In genomic region chr12:121165316-121165715, GRCh38 we compare ENCODE assay signal across 26 cellular contexts. TPM values are rescaled to one million over a fixed set of nuclear protein-coding genes. Genes with fewer than 3 reads are reported as not detected.
DNase-seq lines count a peak whose midpoint lies in the region; TF ChIP-seq lines count a peak whose summit lies in the region.
"Had no signal": no experiment of that assay in that cellular context is flagged by ENCODE, and none has a peak within 500 bp of the region (broad histone marks: within the 10 kb centered on the region; RNA-seq: fewer than 3 reads in every experiment).

No MANE protein-coding gene starts in this region.

- no peak for TF ChIP-seq POLR2A in thyroid gland (IDR thresholded peaks at IDR 0.05)

- no peak overlapping the region for H3K4me3 Mint-ChIP-seq in activated CD4-positive, alpha-beta T cell treated with anti-CD3 and anti-CD28 coated beads, Interleukin-2, amount 10 ng/mL, durations not matched to agents 7 days and 5 days
- H3K4me3 Mint-ChIP-seq: activated T-cell treated with anti-CD3 and anti-CD28 coated beads, Interleukin-2, amount 50 U/mL, for 4 hours; CD4-positive, CD25-positive, alpha-beta regulatory T cell; mesothelial cell of epicardium; natural killer cell; stimulated activated naive B cell treated with anti-CD40 and anti-IgM and Interleukin-4, amounts not matched to agents 10 μg/mL and 1 μg/mL and 100 μg/mL, for 72 hours had no signal

- no peak overlapping the region for H3K27ac ChIP-seq in thyroid gland
- H3K27ac ChIP-seq: 22Rv1, left lung, thoracic aorta had no signal

- H3K27me3 ChIP-seq in kidney epithelial cell (ENCODE audit: control insufficient read depth, insufficient read depth, low read length) (no peaks in the 10 kb centered on the region), thyroid gland (no peaks in the 10 kb centered on the region)
- H3K27me3 ChIP-seq: left lung had no signal

- H3K36me3 ChIP-seq in kidney epithelial cell (ENCODE audit: control insufficient read depth, insufficient read depth, low read length) = no peaks in the 10 kb centered on the region
- no peaks in the 10 kb centered on the region for H3K36me3 ChIP-seq in thyroid gland
- H3K36me3 ChIP-seq: thoracic aorta had no signal

- no peaks in the 10 kb centered on the region for H3K9me3 ChIP-seq in thyroid gland
- H3K9me3 ChIP-seq: left lung, thoracic aorta had no signal

- H3K9me3 Mint-ChIP-seq in activated CD4-positive, alpha-beta T cell treated with anti-CD3 and anti-CD28 coated beads, Interleukin-2, amount 10 ng/mL, durations not matched to agents 7 days and 5 days = no peaks in the 10 kb centered on the region
- H3K9me3 Mint-ChIP-seq: activated T-cell treated with anti-CD3 and anti-CD28 coated beads, Interleukin-2, amount 50 U/mL, for 4 hours; mesothelial cell of epicardium; natural killer cell; stimulated activated naive B cell treated with anti-CD40 and anti-IgM and Interleukin-4, amounts not matched to agents 10 μg/mL and 1 μg/mL and 100 μg/mL, for 72 hours had no signal

- WGBS in thyroid gland, 2 donors = 84 to 85% methylated on average over 9 of the region's 9 CpGs

- H3K27me3 Mint-ChIP-seq in activated CD4-positive, alpha-beta T cell treated with anti-CD3 and anti-CD28 coated beads, Interleukin-2, amount 10 ng/mL, durations not matched to agents 7 days and 5 days = no peaks in the 10 kb centered on the region
- H3K27me3 Mint-ChIP-seq: CD4-positive, CD25-positive, alpha-beta regulatory T cell; stimulated activated naive B cell treated with anti-CD40 and anti-IgM and Interleukin-4, amounts not matched to agents 10 μg/mL and 1 μg/mL and 100 μg/mL, for 72 hours had no signal

- no peak for DNase-seq in activated CD4-positive, alpha-beta T cell treated with anti-CD3 and anti-CD28 coated beads, Interleukin-2, amount 10 ng/mL, durations not matched to agents 7 days and 5 days
- no peak for DNase-seq in activated CD4-positive, alpha-beta T cell treated with anti-CD3 and anti-CD28 coated beads for 1 hour
- DNase-seq in astrocyte of the hippocampus (ENCODE audit: low read depth, low spot score) (peak; percentile 87), kidney epithelial cell (ENCODE audit: low read depth) (peak; percentile 48), NCI-H2081 treated with DMSO at 0.1 percent for 48 hours (lab: John Stamatoyannopoulos, UW) (no peak), NCI-H748 (lab: John Stamatoyannopoulos, UW; ENCODE audit: unreplicated experiment) (no peak), thyroid gland (no peak)
- no peak for DNase-seq in stimulated activated CD4-positive, alpha-beta T cell treated with anti-CD3 and anti-CD28 coated beads, Interleukin-2, amount 100 ng/mL, for 48 hours
- DNase-seq: activated CD8-positive, alpha-beta memory T cell treated with anti-CD3 and anti-CD28 coated beads for 24 hours; activated naive CD4-positive, alpha-beta T cell treated with Interleukin-2 at 50 U/mL for 16 hours; activated T-cell treated with anti-CD3 and anti-CD28 coated beads, Interleukin-2, amount 50 U/mL, for 4 hours; CD4-positive, CD25-positive, alpha-beta regulatory T cell; cerebellar nuclear complex; Kasumi-1; left lung; natural killer cell; NCI-H1092 treated with DMSO at 0.1 percent for 48 hours; NCI-H1930; NCI-H748 treated with DMSO at 0.1 percent for 48 hours; retina; Right ventricle myocardium superior; stimulated activated CD4-positive, alpha-beta T cell treated with anti-CD3 and anti-CD28 coated beads, Interleukin-4, amount 100 ng/mL, for 1 hour; stimulated activated naive B cell treated with anti-CD40 and anti-IgM and Interleukin-4, amounts not matched to agents 10 μg/mL and 1 μg/mL and 100 μg/mL, for 72 hours had no signal

- peak overlapping the region; percentile 6 for H3K27ac Mint-ChIP-seq in activated CD4-positive, alpha-beta T cell treated with anti-CD3 and anti-CD28 coated beads, Interleukin-2, amount 10 ng/mL, durations not matched to agents 7 days and 5 days
- H3K27ac Mint-ChIP-seq: CD4-positive, CD25-positive, alpha-beta regulatory T cell; mesothelial cell of epicardium; stimulated activated naive B cell treated with anti-CD40 and anti-IgM and Interleukin-4, amounts not matched to agents 10 μg/mL and 1 μg/mL and 100 μg/mL, for 72 hours had no signal

- no peak overlapping the region for H3K4me3 ChIP-seq in kidney epithelial cell (ENCODE audit: low read depth, low read length)
- H3K4me3 ChIP-seq in thyroid gland (replicated peaks in 1 of 3) = no peak overlapping the region
- H3K4me3 ChIP-seq: left lung, thoracic aorta had no signal

- peaks cover 41% of the 10 kb centered on the region for H3K36me3 Mint-ChIP-seq in activated CD4-positive, alpha-beta T cell treated with anti-CD3 and anti-CD28 coated beads, Interleukin-2, amount 10 ng/mL, durations not matched to agents 7 days and 5 days (ENCODE audit: low read depth)
- H3K36me3 Mint-ChIP-seq: mesothelial cell of epicardium, natural killer cell had no signal

- H3K4me1 ChIP-seq in thyroid gland = no peaks in the 10 kb centered on the region

- H3K4me1 Mint-ChIP-seq in activated CD4-positive, alpha-beta T cell treated with anti-CD3 and anti-CD28 coated beads, Interleukin-2, amount 10 ng/mL, durations not matched to agents 7 days and 5 days = no peaks in the 10 kb centered on the region
- H3K4me1 Mint-ChIP-seq: mesothelial cell of epicardium had no signal

- intact Hi-C loops in thyroid gland (cut with DNase I) = no loop called here

- no peak for TF ChIP-seq CTCF in kidney epithelial cell (IDR thresholded peaks at IDR 0.05; ENCODE audit: insufficient read depth, low read length, poor library complexity, severe bottlenecking)
- TF ChIP-seq CTCF in thyroid gland (IDR thresholded peaks at IDR 0.05) = no peak

- CTCF ChIA-PET in activated CD4-positive, alpha-beta T cell treated with anti-CD3 and anti-CD28 coated beads, Interleukin-2, amount 10 ng/mL, durations not matched to agents 7 days and 5 days (lab: Charles Lee) = interaction anchor here (1.2 kb wide), 1 partner anchor 19 kb away, joined by 3 read pairs; no protein-coding TSS in a partner anchor

- POLR2A ChIA-PET in activated CD4-positive, alpha-beta T cell treated with anti-CD3 and anti-CD28 coated beads, Interleukin-2, amount 10 ng/mL, durations not matched to agents 7 days and 5 days (lab: Charles Lee) = no interaction called here

RNA-seq across cellular contexts. Expression of gene P2RX7, which starts 32.6 kb away (rescaled TPM):
- total RNA-seq in activated CD4-positive, alpha-beta T cell treated with anti-CD3 and anti-CD28 coated beads, Interleukin-2, amount 10 ng/mL, durations not matched to agents 7 days and 5 days = 10 to 100 TPM; 19.8 to 21.4 TPM
- 0.29 and 0.96 TPM in 2 replicates for total RNA-seq in kidney epithelial cell
- 1 to 10 TPM in 1 of 4 donors, under 1 TPM in 3; 0.44 to 1.5 (median 0.73) TPM for total RNA-seq in thyroid gland

RNA-seq across cellular contexts. Expression of gene P2RX4, which starts 44.6 kb away (rescaled TPM):
- 10 to 100 TPM; 52.7 to 56.2 TPM for total RNA-seq in activated CD4-positive, alpha-beta T cell treated with anti-CD3 and anti-CD28 coated beads, Interleukin-2, amount 10 ng/mL, durations not matched to agents 7 days and 5 days
- total RNA-seq in kidney epithelial cell = 105 and 119 TPM in 2 replicates
- total RNA-seq in thyroid gland = 10 to 100 TPM; 36.8 to 87.3 (median 56.1) TPM

Comparison
In these comparisons a context has a peak if more than half of its experiments do, and no peak if none do; other contexts are left out.
1. DNase-seq: peak in astrocyte of the hippocampus (single experiment) and kidney epithelial cell (single experiment); none in activated CD4-positive, alpha-beta T cell treated with anti-CD3 and anti-CD28 coated beads, Interleukin-2, amount 10 ng/mL, durations not matched to agents 7 days and 5 days (single experiment), activated CD4-positive, alpha-beta T cell treated with anti-CD3 and anti-CD28 coated beads for 1 hour (single experiment), NCI-H2081 treated with DMSO at 0.1 percent for 48 hours (single experiment), NCI-H748 (single experiment), stimulated activated CD4-positive, alpha-beta T cell treated with anti-CD3 and anti-CD28 coated beads, Interleukin-2, amount 100 ng/mL, for 48 hours (0 of 2) and thyroid gland (0 of 2).
2. RNA of gene P2RX7, which starts 32.6 kb away (total RNA-seq): 19.8 to 21.4 TPM in activated CD4-positive, alpha-beta T cell treated with anti-CD3 and anti-CD28 coated beads, Interleukin-2, amount 10 ng/mL, durations not matched to agents 7 days and 5 days; 0.44 to 1.5 TPM in thyroid gland and 0.29 to 0.96 TPM in kidney epithelial cell; every median in the first group is over 4 times any median in the second.